21 cellular contexts compared by ENCODE assay signal in the genomic region with DNA sequence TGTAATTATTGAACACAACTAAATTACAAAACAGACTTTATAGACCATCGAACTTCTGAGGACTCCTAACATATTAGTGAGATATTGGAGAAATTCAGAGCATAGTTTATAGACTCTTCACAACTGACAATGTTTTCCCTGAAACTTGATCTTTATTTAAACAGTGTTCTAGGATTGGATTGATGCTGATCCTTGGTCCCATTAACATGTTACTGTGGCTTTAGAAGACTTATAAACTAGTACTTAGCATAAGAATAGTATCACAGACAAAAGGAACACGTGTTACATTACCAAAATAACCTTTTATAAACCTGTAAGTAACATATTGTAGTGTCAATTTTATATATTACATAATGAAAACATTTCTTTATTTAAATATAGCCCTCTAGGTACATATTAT.
DNase-seq lines count a peak whose midpoint lies in the region; TF ChIP-seq lines count a peak whose summit lies in the region.
"Had no signal": no experiment of that assay in that cellular context is flagged by ENCODE, and none has a peak within 500 bp of the region (broad histone marks: within the 10 kb centered on the region; RNA-seq: fewer than 3 reads in every experiment).

No MANE protein-coding gene starts in this region.

- H3K9ac ChIP-seq in H9 (ENCODE audit: extremely low read depth, insufficient read length, low read length), result no peak overlapping the region
- H3K9ac ChIP-seq: GM23248 had no signal

- no peaks in the 10 kb centered on the region for H3K23me2 ChIP-seq in H9 (ENCODE audit: insufficient read length, low read depth, low read length, poor library complexity, severe bottlenecking)

- no peak overlapping the region for H3K4me2 ChIP-seq in H9 (ENCODE audit: insufficient read depth, insufficient read length, low read length)
- H3K4me2 ChIP-seq: A549 had no signal

- H2BK20ac ChIP-seq in H9 (ENCODE audit: low read depth, low read length, poor library complexity, severe bottlenecking), result no peak overlapping the region

- H3K79me2 ChIP-seq in H9 (ENCODE audit: insufficient read depth, low read length), result no peaks in the 10 kb centered on the region

- no peak overlapping the region for H2BK5ac ChIP-seq in H9 (ENCODE audit: insufficient read length, low read length)

- no peaks in the 10 kb centered on the region for H3K27me3 Mint-ChIP-seq in H9 (ENCODE audit: low read depth)

- H3K9me3 Mint-ChIP-seq in H9, result peaks cover 33 to 35% of the 10 kb centered on the region in 2 experiments

- H3K4me3 Mint-ChIP-seq in H9, result no peak overlapping the region; a peak in 1 of 5 replicates

- H4K91ac ChIP-seq in H9 (ENCODE audit: insufficient read length, low read depth, low read length), result no peak overlapping the region

- H3K27me3 ChIP-seq in H9 (ENCODE audit: insufficient read depth, low read length), result peaks cover 2% of the 10 kb centered on the region; the same call in 1 of the 2 replicates
- H3K27me3 ChIP-seq: BE2C had no signal

- no CpG with 5 or more reads among the region's 2 CpGs for WGBS in H9 (ENCODE audit: extremely low coverage, insufficient read length, low lambda C conversion rate)

- H3K56ac ChIP-seq in H9 (ENCODE audit: insufficient read length, low read depth, low read length), result no peak overlapping the region

- no peak overlapping the region for H4K5ac ChIP-seq in H9 (ENCODE audit: insufficient read length, low read depth, low read length)

- H3K9me3 ChIP-seq in H9 (ENCODE audit: control insufficient read depth, low read depth, low read length), result peaks cover 12% of the 10 kb centered on the region
- H3K9me3 ChIP-seq: A549, BE2C had no signal

- H3T11ph ChIP-seq in H9 (ENCODE audit: low read length), result no peak overlapping the region

- no peak overlapping the region for H2BK120ac ChIP-seq in H9 (ENCODE audit: low read depth, low read length, poor library complexity, severe bottlenecking)

- no peaks in the 10 kb centered on the region for H3K4me1 ChIP-seq in H9 (ENCODE audit: insufficient read depth, low read length)
- H3K4me1 ChIP-seq: A549, BE2C had no signal

- peaks cover 16 to 24% of the 10 kb centered on the region in 2 experiments for H3K4me1 Mint-ChIP-seq in H9

- peaks cover 32 to 44% (median 34%) of the 10 kb centered on the region in 3 experiments for H3K36me3 Mint-ChIP-seq in H9 (ENCODE audit: insufficient read depth in 1 of 3, low read depth in 3 of 3)

- no peaks in the 10 kb centered on the region for H3K79me1 ChIP-seq in H9 (ENCODE audit: insufficient read depth, low read depth, low read length, poor library complexity, severe bottlenecking)

- no peak overlapping the region for H4K8ac ChIP-seq in H9 (replicated peaks; ENCODE audit: insufficient read length, low read depth, low read length)

- H3K14ac ChIP-seq in H9 (ENCODE audit: insufficient read depth, low read length), result no peak overlapping the region

- H3K27ac ChIP-seq in H9 (ENCODE audit: insufficient read length, low read depth, low read length), result no peak overlapping the region
- H3K27ac ChIP-seq: A549, GM23248, RWPE1, SK-N-MC had no signal

- no peak overlapping the region for H2BK15ac ChIP-seq in H9 (ENCODE audit: low read depth, low read length)

- H3K4ac ChIP-seq in H9 (ENCODE audit: low read depth, low read length), result no peak overlapping the region

- peak; percentile 6 for DNase-seq in DMS53 treated with DMSO at 0.1 percent for 48 hours (lab: John Stamatoyannopoulos, UW; ENCODE audit: unreplicated experiment)
- DNase-seq in H9, result no peak
- peak; percentile 49 for DNase-seq in NCI-H510A treated with DMSO at 0.1 percent for 48 hours (lab: John Stamatoyannopoulos, UW)
- DNase-seq in iPS-NIHi11 (ENCODE audit: low spot score), result peak; percentile 20
- DNase-seq in COLO668 (lab: John Stamatoyannopoulos, UW; ENCODE audit: unreplicated experiment), result no peak
- DNase-seq in T-helper 9 cell, result no peak
- DNase-seq in activated CD4-positive, alpha-beta T cell treated with anti-CD3 and anti-CD28 coated beads, Interleukin-2, amount 50 U/mL, for 48 hours, result no peak
- DNase-seq: BE2C; GM23248; Kasumi-1; NCI-H1436 treated with DMSO at 0.1 percent for 48 hours; NCI-H1930; NCI-H2171 treated with DMSO at 0.1 percent for 48 hours; NCI-H446; NCI-H774; NK-92 treated with Interleukin-12 subunit alpha and Interleukin-12 subunit beta, amount 100 ng/mL, for 24 hours; SHP77 treated with DMSO at 0.1 percent for 48 hours; SW 1271 had no signal

- no peaks in the 10 kb centered on the region for H4K20me1 ChIP-seq in H9 (ENCODE audit: control insufficient read depth, insufficient read depth, insufficient read length)

- no peak for TF ChIP-seq CTCF in H9 (conservative IDR thresholded peaks at IDR 0.05)

- H3K27ac Mint-ChIP-seq in H9, result peak overlapping the region in 2 of 3 experiments; percentile 61 to 95; a peak in 3 of 7 replicates

- no peak overlapping the region for H3K18ac ChIP-seq in H9 (ENCODE audit: insufficient read length, low read depth, low read length)

- H3K23ac ChIP-seq in H9 (ENCODE audit: insufficient read length, low read depth, low read length), result no peak overlapping the region

- H2AK5ac ChIP-seq in H9 (ENCODE audit: insufficient read length, low read length), result no peak overlapping the region

- no peak overlapping the region for H2BK12ac ChIP-seq in H9 (ENCODE audit: insufficient read length, low read depth, low read length)

- H2AFZ ChIP-seq in H9 (ENCODE audit: low read length), result no peak overlapping the region
- H2AFZ ChIP-seq: GM23248 had no signal

Comparison
In these comparisons a context has a peak if more than half of its experiments do, and no peak if none do; other contexts are left out.
1. DNase-seq: peak in DMS53 treated with DMSO at 0.1 percent for 48 hours (single experiment), NCI-H510A treated with DMSO at 0.1 percent for 48 hours (single experiment) and iPS-NIHi11 (single experiment); none in H9 (single experiment), COLO668 (single experiment), T-helper 9 cell (single experiment) and activated CD4-positive, alpha-beta T cell treated with anti-CD3 and anti-CD28 coated beads, Interleukin-2, amount 50 U/mL, for 48 hours (0 of 2).